ENCODE assay signal across 24 cellular contexts in the genomic region with DNA sequence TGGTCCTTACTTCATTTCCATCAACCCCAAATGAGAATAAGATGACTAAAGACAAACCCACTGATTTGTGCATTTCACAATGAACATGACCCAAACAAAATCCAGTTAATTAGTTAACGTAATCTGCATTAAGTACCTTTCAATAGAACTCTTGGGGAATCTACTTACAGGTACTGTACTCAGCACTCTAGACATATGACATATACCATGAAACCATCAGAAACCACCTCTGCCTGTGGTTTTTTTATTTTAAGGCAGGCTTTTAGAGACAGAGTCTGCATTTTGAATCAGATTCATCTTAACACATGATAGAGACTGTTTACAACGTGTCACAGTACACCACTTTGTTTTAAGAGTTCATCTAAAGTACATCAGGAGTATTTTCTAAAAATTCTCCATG.
A peak's percentile ranks its signal among the peaks of the same experiment; 100 is the strongest.
DNase-seq lines count a peak whose midpoint lies in the region; ATAC-seq, FAIRE-seq and TF ChIP-seq lines count a peak whose summit lies in the region.
"Had no signal": no experiment of that assay in that cellular context is flagged by ENCODE, and none has a peak within 500 bp of the region (broad histone marks: within the 10 kb centered on the region; RNA-seq: fewer than 3 reads in every experiment).

No MANE protein-coding gene starts in this region.

- FAIRE-seq in GM18507 (lab: Jason Lieb, UNC), result peak; percentile 62

- ATAC-seq in GM21717 (IDR thresholded peaks at IDR 0.05; ENCODE audit: unreplicated experiment) (peak; percentile 66), HG03439 (IDR thresholded peaks at IDR 0.05; ENCODE audit: unreplicated experiment) (peak; percentile 38)
- no peak for ATAC-seq in effector memory CD8-positive, alpha-beta T cell (replicated peaks)
- ATAC-seq in activated CD8-positive, alpha-beta T cell treated with anti-CD3 and anti-CD28 coated beads for 36 hours, result no peak
- ATAC-seq: body of pancreas, gastrocnemius medialis, HCT116, mucosa of descending colon had no signal

- H3K27ac ChIP-seq in iPS-20b (ENCODE audit: low read length), result peak overlapping the region; percentile 48
- H3K27ac ChIP-seq: body of pancreas, C4-2B, esophagus muscularis mucosa, vagina, VCaP had no signal

- no peaks in the 10 kb centered on the region for H3K27me3 ChIP-seq in iPS-20b (ENCODE audit: insufficient read depth, low read length)
- H3K27me3 ChIP-seq: body of pancreas, esophagus muscularis mucosa, gastrocnemius medialis, vagina had no signal

- no peaks in the 10 kb centered on the region for H3K9me3 Mint-ChIP-seq in effector memory CD8-positive, alpha-beta T cell
- no peaks in the 10 kb centered on the region for H3K9me3 Mint-ChIP-seq in activated CD8-positive, alpha-beta T cell treated with anti-CD3 and anti-CD28 coated beads for 36 hours
- H3K9me3 Mint-ChIP-seq in chondrocyte (ENCODE audit: low read depth), result no peaks in the 10 kb centered on the region
- H3K9me3 Mint-ChIP-seq: IgD-negative memory B cell had no signal

- H3K27me3 Mint-ChIP-seq in effector memory CD8-positive, alpha-beta T cell, result no peaks in the 10 kb centered on the region
- no peaks in the 10 kb centered on the region for H3K27me3 Mint-ChIP-seq in activated CD8-positive, alpha-beta T cell treated with anti-CD3 and anti-CD28 coated beads for 36 hours
- no peaks in the 10 kb centered on the region for H3K27me3 Mint-ChIP-seq in chondrocyte (ENCODE audit: low read depth)
- H3K27me3 Mint-ChIP-seq: IgD-negative memory B cell, progenitor cell of endocrine pancreas had no signal

- peak overlapping the region in 1 of 2 donors; percentile 22 for H3K27ac Mint-ChIP-seq in effector memory CD8-positive, alpha-beta T cell
- no peak overlapping the region for H3K27ac Mint-ChIP-seq in activated CD8-positive, alpha-beta T cell treated with anti-CD3 and anti-CD28 coated beads for 36 hours
- no peak overlapping the region for H3K27ac Mint-ChIP-seq in chondrocyte (ENCODE audit: unreplicated experiment)
- H3K27ac Mint-ChIP-seq: progenitor cell of endocrine pancreas had no signal

- H3K4me3 Mint-ChIP-seq in effector memory CD8-positive, alpha-beta T cell, result no peak overlapping the region
- H3K4me3 Mint-ChIP-seq in activated CD8-positive, alpha-beta T cell treated with anti-CD3 and anti-CD28 coated beads for 36 hours, result no peak overlapping the region
- H3K4me3 Mint-ChIP-seq in chondrocyte (ENCODE audit: unreplicated experiment), result no peak overlapping the region
- H3K4me3 Mint-ChIP-seq: IgD-negative memory B cell had no signal

- H3K4me3 ChIP-seq in iPS-20b (ENCODE audit: low read length), result peak overlapping the region; percentile 20; the same call in 1 of the 2 replicates
- H3K4me3 ChIP-seq: body of pancreas, esophagus muscularis mucosa, gastrocnemius medialis, mucosa of descending colon, vagina had no signal

- H3K36me3 ChIP-seq in iPS-20b (ENCODE audit: insufficient read depth, low read depth, low read length), result no peaks in the 10 kb centered on the region
- H3K36me3 ChIP-seq: esophagus muscularis mucosa, gastrocnemius medialis, vagina had no signal

- no peaks in the 10 kb centered on the region for H3K9me3 ChIP-seq in iPS-20b (ENCODE audit: insufficient read depth, low read depth, low read length)
- H3K9me3 ChIP-seq: esophagus muscularis mucosa, gastrocnemius medialis, mucosa of descending colon, vagina had no signal

- H3K9ac ChIP-seq in iPS-20b (ENCODE audit: low read depth, low read length), result no peak overlapping the region

- CTCF ChIA-PET in activated CD8-positive, alpha-beta T cell treated with anti-CD3 and anti-CD28 coated beads for 36 hours (lab: Charles Lee), result no interaction called here

- DNase-seq in GM18507 (ENCODE audit: extremely low spot score, insufficient read length, low read depth), result no peak
- no peak for DNase-seq in effector memory CD8-positive, alpha-beta T cell
- DNase-seq in activated CD8-positive, alpha-beta T cell treated with anti-CD3 and anti-CD28 coated beads for 36 hours, result no peak
- DNase-seq in chondrocyte (ENCODE audit: low spot score), result no peak
- DNase-seq: activated CD4-positive, alpha-beta T cell treated with anti-CD3 and anti-CD28 coated beads, Interleukin-2, amount 50 U/mL, for 48 hours; activated effector memory CD4-positive, alpha-beta T cell treated with Interleukin-2 at 50 U/mL for 16 hours; body of pancreas; effector memory CD4-positive, alpha-beta T cell; EL; gastrocnemius medialis; islet precursor cell; mucosa of descending colon; NCI-H1436 treated with DMSO at 0.1 percent for 48 hours; NCI-H510A treated with DMSO at 0.1 percent for 48 hours had no signal

- H3K4me1 ChIP-seq in iPS-20b (ENCODE audit: insufficient read depth, low read length), result peaks cover 25% of the 10 kb centered on the region; the same call in 1 of the 2 replicates
- H3K4me1 ChIP-seq: vagina had no signal

- intact Hi-C loops in activated CD8-positive, alpha-beta T cell treated with anti-CD3 and anti-CD28 coated beads for 36 hours (cut with micrococcal nuclease), result no loop called here

- H3K4me1 Mint-ChIP-seq in effector memory CD8-positive, alpha-beta T cell (ENCODE audit: low read depth in 2 of 2), result peaks cover 0 to 5% of the 10 kb centered on the region in 2 donors
- H3K4me1 Mint-ChIP-seq in activated CD8-positive, alpha-beta T cell treated with anti-CD3 and anti-CD28 coated beads for 36 hours (ENCODE audit: low read depth), result peaks cover 4% of the 10 kb centered on the region
- peaks cover 12% of the 10 kb centered on the region for H3K4me1 Mint-ChIP-seq in chondrocyte (ENCODE audit: low read depth)

- TF ChIP-seq CTCF in activated CD8-positive, alpha-beta T cell treated with anti-CD3 and anti-CD28 coated beads for 36 hours (IDR thresholded peaks at IDR 0.05), result no peak
- no peak for TF ChIP-seq CTCF in chondrocyte (IDR thresholded peaks at IDR 0.05)

- POLR2A ChIA-PET in activated CD8-positive, alpha-beta T cell treated with anti-CD3 and anti-CD28 coated beads for 36 hours (lab: Charles Lee), result no interaction called here

- no peaks in the 10 kb centered on the region for H3K36me3 Mint-ChIP-seq in effector memory CD8-positive, alpha-beta T cell (ENCODE audit: insufficient read depth)
- H3K36me3 Mint-ChIP-seq in activated CD8-positive, alpha-beta T cell treated with anti-CD3 and anti-CD28 coated beads for 36 hours (ENCODE audit: low read depth), result no peaks in the 10 kb centered on the region
- H3K36me3 Mint-ChIP-seq in chondrocyte (ENCODE audit: low read depth), result no peaks in the 10 kb centered on the region
- H3K36me3 Mint-ChIP-seq: IgD-negative memory B cell had no signal

Comparison
In these comparisons a context has a peak if more than half of its experiments do, and no peak if none do; other contexts are left out.
1. ATAC-seq: peak in GM21717 (single experiment) and HG03439 (single experiment); none in effector memory CD8-positive, alpha-beta T cell (single experiment) and activated CD8-positive, alpha-beta T cell treated with anti-CD3 and anti-CD28 coated beads for 36 hours (single experiment).